In the genomic region with DNA sequence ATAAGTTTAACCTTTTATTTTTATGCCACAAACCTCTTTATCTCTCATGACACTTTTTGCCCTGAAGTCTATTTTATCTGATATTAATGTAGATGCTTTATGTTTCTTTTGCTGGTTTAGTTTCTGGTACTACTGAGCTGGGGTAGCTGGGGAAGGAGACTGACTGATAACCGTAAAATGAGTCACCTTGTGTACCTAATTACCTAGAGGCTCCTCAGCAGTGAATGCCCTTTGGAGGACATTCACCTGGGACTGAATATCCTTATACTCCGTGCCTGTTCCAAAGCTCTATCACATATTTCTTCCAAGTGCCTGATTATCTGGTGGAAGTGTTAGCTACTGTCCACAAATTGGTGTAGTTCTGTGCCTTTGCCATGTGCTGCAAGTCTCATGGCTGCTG, we compare ENCODE assay signal across 22 cellular contexts.
"Had no signal": no experiment of that assay in that cellular context is flagged by ENCODE, and none has a peak within 500 bp of the region (broad histone marks: within the 10 kb centered on the region; RNA-seq: fewer than 3 reads in every experiment).

No MANE protein-coding gene starts in this region.

- ATAC-seq: foreskin keratinocyte; naive thymus-derived CD4-positive, alpha-beta T cell; right lobe of liver; stimulated activated naive B cell treated with anti-CD40 and anti-IgM and Interleukin-4, amounts not matched to agents 10 μg/mL and 1 μg/mL and 100 μg/mL, for 72 hours had no signal

- H3K4me1 Mint-ChIP-seq: naive thymus-derived CD4-positive, alpha-beta T cell; neural crest cell; stimulated activated naive B cell treated with anti-CD40 and anti-IgM and Interleukin-4, amounts not matched to agents 10 μg/mL and 1 μg/mL and 100 μg/mL, for 72 hours had no signal

- H3K36me3 ChIP-seq: cardiac muscle cell, right lobe of liver, transverse colon had no signal

- H3K27me3 ChIP-seq: cardiac muscle cell, foreskin keratinocyte, right lobe of liver, transverse colon, vagina had no signal

- H3K4me1 ChIP-seq: foreskin keratinocyte, right lobe of liver, vagina had no signal

- H3K27ac Mint-ChIP-seq: activated naive CD4-positive, alpha-beta T cell treated with anti-CD3 and anti-CD28 coated beads for 36 hours; activated T-cell treated with anti-CD3 and anti-CD28 coated beads, Interleukin-2, amount 50 U/mL, for 24 hours; naive thymus-derived CD4-positive, alpha-beta T cell; stimulated activated naive B cell treated with anti-CD40 and anti-IgM and Interleukin-4, amounts not matched to agents 10 μg/mL and 1 μg/mL and 100 μg/mL, for 72 hours had no signal

- DNase-seq: activated CD4-positive, alpha-beta T cell treated with anti-CD3 and anti-CD28 coated beads for 1 hour; activated CD4-positive, alpha-beta T cell treated with anti-CD3 and anti-CD28 coated beads, Interleukin-2, amount 50 U/mL, for 4 hours; activated CD8-positive, alpha-beta memory T cell treated with anti-CD3 and anti-CD28 coated beads for 24 hours; activated CD8-positive, alpha-beta memory T cell treated with anti-CD3 and anti-CD28 coated beads, Interleukin-2, amount 50 U/mL, for 4 hours; activated naive CD4-positive, alpha-beta T cell treated with anti-CD3 and anti-CD28 coated beads for 36 hours; activated T-cell treated with anti-CD3 and anti-CD28 coated beads, Interleukin-2, amount 50 U/mL, for 24 hours; amygdala; cortex of kidney; foreskin keratinocyte; hypothalamus; mesendoderm; naive thymus-derived CD4-positive, alpha-beta T cell; occipital lobe; posterior cingulate gyrus; right lobe of liver; stimulated activated CD4-positive, alpha-beta T cell treated with anti-CD3 and anti-CD28 coated beads, Interleukin-2, amount 100 ng/mL, for 24 hours; stimulated activated naive B cell treated with anti-CD40 and anti-IgM and Interleukin-4, amounts not matched to agents 10 μg/mL and 1 μg/mL and 100 μg/mL, for 72 hours; transverse colon had no signal

- H3K4me3 ChIP-seq: cardiac muscle cell, right lobe of liver, skin epidermis, transverse colon, vagina had no signal

- H3K4me3 Mint-ChIP-seq: activated naive CD4-positive, alpha-beta T cell treated with anti-CD3 and anti-CD28 coated beads for 36 hours; activated T-cell treated with anti-CD3 and anti-CD28 coated beads, Interleukin-2, amount 50 U/mL, for 24 hours; naive thymus-derived CD4-positive, alpha-beta T cell; neural crest cell; stimulated activated naive B cell treated with anti-CD40 and anti-IgM and Interleukin-4, amounts not matched to agents 10 μg/mL and 1 μg/mL and 100 μg/mL, for 72 hours had no signal

- H3K27ac ChIP-seq: cardiac muscle cell, foreskin keratinocyte, right lobe of liver, skin epidermis, transverse colon, vagina had no signal

- H3K27me3 Mint-ChIP-seq: activated T-cell treated with anti-CD3 and anti-CD28 coated beads, Interleukin-2, amount 50 U/mL, for 24 hours; stimulated activated naive B cell treated with anti-CD40 and anti-IgM and Interleukin-4, amounts not matched to agents 10 μg/mL and 1 μg/mL and 100 μg/mL, for 72 hours had no signal
